In genomic region chr7:104627516-104627915, GRCh38 we compare ENCODE assay signal across 11 cellular contexts.
DNase-seq lines count a peak whose midpoint lies in the region; ATAC-seq, FAIRE-seq and TF ChIP-seq lines count a peak whose summit lies in the region.
"Had no signal": no experiment of that assay in that cellular context is flagged by ENCODE, and none has a peak within 500 bp of the region (broad histone marks: within the 10 kb centered on the region; RNA-seq: fewer than 3 reads in every experiment).

No MANE protein-coding gene starts in this region.

- no peak for FAIRE-seq in A549 (lab: Jason Lieb, UNC)
- FAIRE-seq: endometrium had no signal

- no peak for TF ChIP-seq POLR2A in A549 (IDR thresholded peaks at IDR 0.05; ENCODE audit: low read length)

- no peak overlapping the region for H3K4me3 ChIP-seq in A549

- no peak for ATAC-seq in A549
- no peak for ATAC-seq in GM19035 (IDR thresholded peaks at IDR 0.05; ENCODE audit: unreplicated experiment)
- ATAC-seq in HG02973 (IDR thresholded peaks at IDR 0.05; ENCODE audit: unreplicated experiment), result no peak
- ATAC-seq: naive thymus-derived CD4-positive, alpha-beta T cell had no signal

- POLR2A ChIA-PET in A549 (lab: Yijun Ruan, JAX), result no interaction called here
- POLR2A ChIA-PET in HEK293T (lab: Yijun Ruan, JAX), result no interaction called here

- TF ChIP-seq RAD21 in A549 (conservative IDR thresholded peaks at IDR 0.05 in 1 of 2, IDR thresholded peaks at IDR 0.05 in 1 of 2), result no peak

- TF ChIP-seq CTCF in A549 (IDR thresholded peaks at IDR 0.05), result no peak

- H3K9me3 ChIP-seq in A549, result no peaks in the 10 kb centered on the region

- H3K4me2 ChIP-seq in A549, result no peak overlapping the region

- DNase-seq in A549 (ENCODE audit: low read depth in 1 of 2, low spot score in 1 of 2) (no peak), HEK293T (ENCODE audit: extremely low spot score) (peak; percentile 12), T1000 (lab: John Stamatoyannopoulos, UW) (peak; percentile 23), glomerular visceral epithelial cell (ENCODE audit: extremely low spot score) (peak; percentile 7), DMS79 treated with DMSO at 0.1 percent for 48 hours (lab: John Stamatoyannopoulos, UW) (no peak)
- DNase-seq in activated CD4-positive, CD25-positive, alpha-beta regulatory T cell treated with anti-CD3 and anti-CD28 coated beads, Interleukin-2, amount 50 U/mL, for 72 hours, result no peak
- DNase-seq: naive thymus-derived CD4-positive, alpha-beta T cell; NCI-H526 had no signal

- TF ChIP-seq EP300 in A549 (IDR thresholded peaks at IDR 0.05), result no peak

- CTCF ChIA-PET in A549 (lab: Yijun Ruan, JAX) (no interaction called here), HEK293T (lab: Yijun Ruan, JAX) (no interaction called here)

- WGBS in A549 (ENCODE audit: missing lambda C conversion rate), result 8% methylated on average over 2 of the region's 2 CpGs

- H3K4me1 ChIP-seq in A549, result no peaks in the 10 kb centered on the region

- no peak overlapping the region for H3K27ac ChIP-seq in A549

TF ChIP-seq in A549, 52 proteins besides CTCF, POLR2A, EP300 and RAD21:
- no peak for TF ChIP-seq FOXS1 (CRISPR knock-in tag; IDR thresholded peaks at IDR 0.05)
- TF ChIP-seq REST (IDR thresholded peaks at IDR 0.05), result peak; percentile 90

TF ChIP-seq in HEK293T, 16 proteins besides CTCF, POLR2A, EP300 and RAD21:
- TF ChIP-seq FOXM1 (IDR thresholded peaks at IDR 0.05; ENCODE audit: borderline replicate concordance), result no peak
- TF ChIP-seq SUZ12 (IDR thresholded peaks at IDR 0.05), result no peak
- no peak for TF ChIP-seq FOXA1 (IDR thresholded peaks at IDR 0.05)
- no peak for TF ChIP-seq L3MBTL2 (conservative IDR thresholded peaks at IDR 0.05)
- no peak for TF ChIP-seq CTBP1 (IDR thresholded peaks at IDR 0.05; ENCODE audit: borderline replicate concordance)
- no peak for TF ChIP-seq SP1 (IDR thresholded peaks at IDR 0.05)
- TF ChIP-seq ARNT (IDR thresholded peaks at IDR 0.05), result no peak
- TF ChIP-seq NFRKB (IDR thresholded peaks at IDR 0.05), result no peak
- no peak for TF ChIP-seq HDGF (IDR thresholded peaks at IDR 0.05; ENCODE audit: borderline replicate concordance)
- TF ChIP-seq ELF4 (IDR thresholded peaks at IDR 0.05), result no peak
- TF ChIP-seq BHLHE40 (IDR thresholded peaks at IDR 0.05; ENCODE audit: borderline replicate concordance), result no peak
- TF ChIP-seq LEF1 (IDR thresholded peaks at IDR 0.05; ENCODE audit: borderline replicate concordance), result no peak
- TF ChIP-seq TARDBP (IDR thresholded peaks at IDR 0.05), result no peak

Comparison
In these comparisons a context has a peak if more than half of its experiments do, and no peak if none do; other contexts are left out.
1. DNase-seq: peak in HEK293T (single experiment), T1000 (single experiment) and glomerular visceral epithelial cell (single experiment); none in A549 (0 of 2), DMS79 treated with DMSO at 0.1 percent for 48 hours (single experiment) and activated CD4-positive, CD25-positive, alpha-beta regulatory T cell treated with anti-CD3 and anti-CD28 coated beads, Interleukin-2, amount 50 U/mL, for 72 hours (single experiment).